10 cellular contexts compared by ENCODE assay signal in the genomic region with DNA sequence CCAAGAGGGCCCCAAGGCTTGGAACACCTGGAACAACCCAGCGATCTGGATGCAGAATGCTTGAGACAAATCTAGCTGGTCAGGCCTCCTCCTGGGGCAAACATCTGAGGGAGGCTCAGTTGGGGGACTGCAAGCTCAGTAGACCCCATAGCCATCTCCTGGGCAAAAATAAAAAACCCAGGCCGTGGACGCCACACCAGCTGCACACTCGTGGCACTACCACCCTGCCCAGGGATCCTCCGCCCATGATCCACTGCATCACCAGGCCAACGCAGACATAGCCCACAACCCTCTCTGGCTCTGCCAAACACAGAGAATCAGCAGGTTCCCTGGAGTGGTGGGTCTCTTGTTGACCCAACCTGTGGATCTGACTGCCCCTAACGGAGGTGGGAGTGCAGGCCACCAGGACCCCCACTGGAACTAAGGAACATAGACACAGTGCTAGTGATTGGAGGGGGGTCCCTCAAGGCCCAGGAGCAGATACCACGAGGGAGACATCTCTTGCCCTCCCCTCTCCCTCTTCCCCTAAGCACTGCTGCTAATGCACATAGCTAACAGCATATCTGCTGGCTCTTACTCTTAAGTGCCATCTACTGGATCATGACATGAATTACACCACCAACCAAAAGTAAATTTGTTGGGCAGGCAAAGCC.
DNase-seq lines count a peak whose midpoint lies in the region; ATAC-seq, FAIRE-seq and TF ChIP-seq lines count a peak whose summit lies in the region.
"Had no signal": no experiment of that assay in that cellular context is flagged by ENCODE, and none has a peak within 500 bp of the region (broad histone marks: within the 10 kb centered on the region; RNA-seq: fewer than 3 reads in every experiment).

No MANE protein-coding gene starts in this region.

- H3K9me3 ChIP-seq in CD4-positive, alpha-beta T cell (ENCODE audit: control insufficient read depth, low read length), result no peaks in the 10 kb centered on the region
- H3K9me3 ChIP-seq in psoas muscle, result peaks cover 4% of the 10 kb centered on the region
- H3K9me3 ChIP-seq: neutrophil had no signal

- FAIRE-seq in GM19239 (lab: Jason Lieb, UNC), result peak; percentile 89

- DNase-seq in CD4-positive, alpha-beta T cell, result no peak
- DNase-seq in GM19239 (ENCODE audit: insufficient read length, low spot score) (peak; percentile 14), NCI-H1694 (lab: John Stamatoyannopoulos, UW) (peak; percentile 78), glutamatergic neuron (no peak), psoas muscle (peak in 1 of 2 donors; percentile 30), UCSD-AML1 (lab: John Stamatoyannopoulos, UW; ENCODE audit: unreplicated experiment) (no peak)

- POLR2A ChIA-PET in CD4-positive, alpha-beta T cell (lab: Charles Lee), result no interaction called here

- intact Hi-C loops in CD4-positive, alpha-beta T cell (cut with DNase I, micrococcal nuclease), result loop anchor here in 1 of 2 experiments (1.0 kb wide), 1 partner anchor 115 kb away; no protein-coding TSS in a partner anchor
- intact Hi-C loops in psoas muscle (cut with DNase I), result no loop called here

- H3K36me3 ChIP-seq in psoas muscle (ENCODE audit: insufficient read depth in 1 of 2, low read depth in 1 of 2), result no peaks in the 10 kb centered on the region
- H3K36me3 ChIP-seq: neutrophil had no signal

- H3K4me3 ChIP-seq in WI38 (ENCODE audit: low read depth, low read length) (no peak overlapping the region), psoas muscle (no peak overlapping the region)
- H3K4me3 ChIP-seq: SK-N-MC had no signal

- WGBS in psoas muscle, 3 donors, result 74% methylated on average over 8 of the region's 8 CpGs

- no peak overlapping the region for H3K4me3 Mint-ChIP-seq in CD4-positive, alpha-beta T cell
- H3K4me3 Mint-ChIP-seq in glutamatergic neuron (ENCODE audit: unreplicated experiment), result no peak overlapping the region

- H3K4me1 Mint-ChIP-seq in CD4-positive, alpha-beta T cell (ENCODE audit: low read depth), result no peaks in the 10 kb centered on the region
- H3K4me1 Mint-ChIP-seq in glutamatergic neuron (ENCODE audit: low read depth, unreplicated experiment), result no peaks in the 10 kb centered on the region

- no peaks in the 10 kb centered on the region for H3K9me3 Mint-ChIP-seq in CD4-positive, alpha-beta T cell
- H3K9me3 Mint-ChIP-seq in glutamatergic neuron (ENCODE audit: unreplicated experiment), result peaks cover 2% of the 10 kb centered on the region

- no peak overlapping the region for H3K27ac Mint-ChIP-seq in CD4-positive, alpha-beta T cell
- H3K27ac Mint-ChIP-seq in glutamatergic neuron (ENCODE audit: unreplicated experiment), result no peak overlapping the region

- H3K36me3 Mint-ChIP-seq in CD4-positive, alpha-beta T cell (ENCODE audit: low read depth), result no peaks in the 10 kb centered on the region
- H3K36me3 Mint-ChIP-seq in glutamatergic neuron (ENCODE audit: unreplicated experiment), result no peaks in the 10 kb centered on the region

- peak; percentile 68 for TF ChIP-seq CTCF in CD4-positive, alpha-beta T cell (IDR thresholded peaks at IDR 0.05)
- TF ChIP-seq CTCF in WI38 (IDR thresholded peaks at IDR 0.05; ENCODE audit: low read depth, low read length) (0 out of 2 replicates have a peak, but pooled peaks have one; percentile 50), glutamatergic neuron (IDR thresholded peaks at IDR 0.05; ENCODE audit: partially characterized antibody, unreplicated experiment) (peak; percentile 83), psoas muscle (IDR thresholded peaks at IDR 0.05) (peak; percentile 50)

- H3K27me3 ChIP-seq in CD4-positive, alpha-beta T cell (ENCODE audit: control insufficient read depth, insufficient read depth, low read length), result peaks cover 14% of the 10 kb centered on the region
- H3K27me3 ChIP-seq in psoas muscle (ENCODE audit: insufficient read depth in 3 of 3, low read length in 2 of 3), result no peaks in the 10 kb centered on the region
- H3K27me3 ChIP-seq: neutrophil had no signal

- CTCF ChIA-PET in CD4-positive, alpha-beta T cell (lab: Charles Lee), result interaction anchor here (0.6 to 1.7 kb wide), 3 partner anchors 9 to 187 kb away, joined by 3 to 7 read pairs (median 4); no protein-coding TSS in a partner anchor

- peaks cover 23% of the 10 kb centered on the region for H3K27me3 Mint-ChIP-seq in CD4-positive, alpha-beta T cell
- no peaks in the 10 kb centered on the region for H3K27me3 Mint-ChIP-seq in glutamatergic neuron (ENCODE audit: unreplicated experiment)

- H3K27ac ChIP-seq in CD4-positive, alpha-beta T cell (ENCODE audit: low read depth, low read length), result no peak overlapping the region
- H3K27ac ChIP-seq in psoas muscle, result no peak overlapping the region
- H3K27ac ChIP-seq: neutrophil, SK-N-MC had no signal

- H3K4me1 ChIP-seq in psoas muscle, result no peaks in the 10 kb centered on the region

- ATAC-seq in CD4-positive, alpha-beta T cell (ENCODE audit: poor library complexity), result peak; percentile 43
- ATAC-seq in psoas muscle (no peak), GM19395 (IDR thresholded peaks at IDR 0.05; ENCODE audit: unreplicated experiment) (no peak)

Comparison
In these comparisons a context has a peak if more than half of its experiments do, and no peak if none do; other contexts are left out.
1. DNase-seq: peak in GM19239 (single experiment) and NCI-H1694 (single experiment); none in CD4-positive, alpha-beta T cell (0 of 10), glutamatergic neuron (single experiment) and UCSD-AML1 (single experiment).
2. Peak in every context shown above with its lines, with median percentiles within 50 percentile points of each other: CTCF ChIP-seq.